26 cellular contexts compared by ENCODE assay signal in the genomic region with DNA sequence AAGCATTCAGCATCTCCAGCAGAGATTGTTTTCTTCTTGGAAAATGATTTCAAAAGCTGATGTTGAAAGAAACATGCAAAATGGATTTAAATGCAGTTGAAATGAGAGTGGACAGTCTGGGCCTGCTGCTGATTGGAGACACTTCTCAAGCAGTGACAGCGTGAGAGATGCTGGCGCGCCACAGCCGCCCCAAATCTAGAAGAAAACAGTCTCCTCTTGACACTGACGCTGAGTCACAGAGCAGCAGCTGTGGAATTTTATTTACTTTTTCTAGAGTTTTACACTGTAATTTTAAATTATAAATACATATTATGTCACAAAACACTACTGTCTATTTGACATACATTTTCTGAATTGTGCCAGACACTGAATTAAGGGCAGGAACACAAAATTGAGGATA.
"Had no signal": no experiment of that assay in that cellular context is flagged by ENCODE, and none has a peak within 500 bp of the region (broad histone marks: within the 10 kb centered on the region; RNA-seq: fewer than 3 reads in every experiment).

No MANE protein-coding gene starts in this region.

- H3K4me3 Mint-ChIP-seq: immature natural killer cell; nephron; neural crest cell; stimulated activated naive B cell treated with anti-CD40 and anti-IgM and Interleukin-4, amounts not matched to agents 10 μg/mL and 1 μg/mL and 100 μg/mL, for 72 hours had no signal

- H3K9me3 ChIP-seq: lower lobe of right lung, right atrium auricular region, right lobe of liver, stomach, suprapubic skin, thoracic aorta, tibial artery, uterus had no signal

- H3K27me3 ChIP-seq: right atrium auricular region, right lobe of liver, stomach, suprapubic skin, tibial artery, uterus had no signal

- H3K4me3 ChIP-seq: lower lobe of right lung, right atrium auricular region, right lobe of liver, stomach, suprapubic skin, thoracic aorta, tibial artery, uterus had no signal

- DNase-seq: hypothalamus; immature natural killer cell; islet precursor cell; lower lobe of right lung; mammary epithelial cell; mesenchymal stem cell; naive thymus-derived CD8-positive, alpha-beta T cell; nucleus accumbens; right lobe of liver; stimulated activated CD4-positive, alpha-beta T cell treated with anti-CD3 and anti-CD28 coated beads, Interleukin-12 subunit alpha, Interleukin-12 subunit beta, amount 100 ng/mL, for 4 hours; stimulated activated CD4-positive, alpha-beta T cell treated with anti-CD3 and anti-CD28 coated beads, Interleukin-15, amount 100 ng/mL, for 24 hours; stimulated activated CD4-positive, alpha-beta T cell treated with anti-CD3 and anti-CD28 coated beads, Interleukin-2, amount 100 ng/mL, for 24 hours; stimulated activated CD4-positive, alpha-beta T cell treated with anti-CD3 and anti-CD28 coated beads, Interleukin-4, amount 100 ng/mL, for 1 hour; stimulated activated naive B cell treated with anti-CD40 and anti-IgM and Interleukin-4, amounts not matched to agents 10 μg/mL and 1 μg/mL and 100 μg/mL, for 72 hours; stimulated activated naive CD8-positive, alpha-beta T cell treated with anti-CD3 and anti-CD28 coated beads, Interleukin-15, Interleukin-2, amounts not matched to agents 100 U/mL and 50 U/mL, for 24 hours; stomach; tibial artery; trophoblast cell; uterus had no signal

- H3K9ac ChIP-seq: parathyroid adenoma had no signal

- H3K36me3 Mint-ChIP-seq: naive thymus-derived CD8-positive, alpha-beta T cell had no signal

- H3K9me3 Mint-ChIP-seq: nephron, neural crest cell had no signal

- H2AFZ ChIP-seq: parathyroid adenoma had no signal

- H3K27me3 Mint-ChIP-seq: progenitor cell of endocrine pancreas; stimulated activated naive B cell treated with anti-CD40 and anti-IgM and Interleukin-4, amounts not matched to agents 10 μg/mL and 1 μg/mL and 100 μg/mL, for 72 hours had no signal

- H3K27ac Mint-ChIP-seq: immature natural killer cell; naive thymus-derived CD8-positive, alpha-beta T cell; nephron; progenitor cell of endocrine pancreas; stimulated activated naive B cell treated with anti-CD40 and anti-IgM and Interleukin-4, amounts not matched to agents 10 μg/mL and 1 μg/mL and 100 μg/mL, for 72 hours had no signal

- H3K4me1 Mint-ChIP-seq: nephron had no signal

- ATAC-seq: lower lobe of right lung; naive thymus-derived CD8-positive, alpha-beta T cell; stimulated activated naive B cell treated with anti-CD40 and anti-IgM and Interleukin-4, amounts not matched to agents 10 μg/mL and 1 μg/mL and 100 μg/mL, for 72 hours; stimulated activated naive CD8-positive, alpha-beta T cell treated with anti-CD3 and anti-CD28 coated beads, Interleukin-15, Interleukin-2, amounts not matched to agents 100 U/mL and 50 U/mL, for 24 hours had no signal

- H3K36me3 ChIP-seq: lower lobe of right lung, right atrium auricular region, right lobe of liver, stomach, suprapubic skin, thoracic aorta, tibial artery, uterus had no signal

- H3K79me2 ChIP-seq: parathyroid adenoma had no signal

- H3K27ac ChIP-seq: lower lobe of right lung, parathyroid adenoma, right atrium auricular region, right lobe of liver, stomach, suprapubic skin, thoracic aorta, tibial artery, uterus had no signal

- H3K4me1 ChIP-seq: lower lobe of right lung, parathyroid adenoma, right atrium auricular region, right lobe of liver, stomach, tibial artery, uterus had no signal
